8 cellular contexts compared by ENCODE assay signal in the genomic region with DNA sequence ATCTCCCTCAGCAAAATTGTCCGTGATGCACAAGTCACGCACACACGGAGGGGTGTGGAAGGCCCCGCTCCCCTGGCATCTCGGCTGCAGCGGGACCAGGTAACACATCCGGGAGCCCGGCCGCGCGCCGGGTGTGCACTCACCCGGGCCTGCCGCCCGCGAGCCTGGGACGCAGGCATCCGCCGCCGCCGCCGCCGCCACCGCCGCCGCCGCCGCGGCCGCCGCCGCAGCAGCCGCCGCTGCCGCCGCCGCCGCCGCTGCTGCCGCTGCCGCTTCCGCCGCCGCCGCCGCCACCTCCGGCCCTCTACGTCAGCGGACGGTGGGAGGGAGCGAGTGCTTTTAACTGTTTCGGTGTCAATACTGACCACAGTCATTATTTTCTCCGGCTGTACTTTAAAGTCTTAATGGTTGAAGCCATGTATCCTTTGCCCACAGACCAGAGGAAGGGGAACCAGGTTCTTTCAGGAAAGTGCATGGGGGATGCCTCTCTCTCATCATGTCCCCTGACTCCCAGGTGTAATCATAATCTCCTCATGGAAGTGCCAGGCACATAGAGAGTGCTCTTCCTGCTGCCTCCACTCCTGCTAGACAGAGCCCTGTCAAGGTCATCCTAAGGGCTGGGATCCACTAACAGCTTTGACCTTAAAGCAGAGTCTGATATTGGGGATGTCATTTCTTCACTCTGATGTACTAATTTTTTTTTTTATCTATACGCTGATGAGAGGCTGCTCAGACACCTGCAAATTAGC. TPM values are rescaled to one million over a fixed set of nuclear protein-coding genes. Genes with fewer than 3 reads are reported as not detected.
A peak's percentile ranks its signal among the peaks of the same experiment; 100 is the strongest.
DNase-seq lines count a peak whose midpoint lies in the region; ATAC-seq and TF ChIP-seq lines count a peak whose summit lies in the region.

No MANE protein-coding gene starts in this region.

- CTCF ChIA-PET in AG04449 (lab: Yijun Ruan, JAX), result no interaction called here

- peak overlapping the region; percentile 58 for H3K4me3 ChIP-seq in AG04449 (ENCODE audit: low read depth, low read length)
- H3K4me3 ChIP-seq in kidney epithelial cell (ENCODE audit: low read depth, low read length), result peak overlapping the region; percentile 50

- H3K36me3 ChIP-seq in kidney epithelial cell (ENCODE audit: control insufficient read depth, insufficient read depth, low read length), result no peaks in the 10 kb centered on the region

- TF ChIP-seq CTCF in AG04449 (IDR thresholded peaks at IDR 0.05; ENCODE audit: insufficient read depth, low read length, missing control alignments), result no peak
- TF ChIP-seq CTCF in kidney epithelial cell (IDR thresholded peaks at IDR 0.05; ENCODE audit: insufficient read depth, low read length, poor library complexity, severe bottlenecking), result no peak

- ATAC-seq in GM18870 (IDR thresholded peaks at IDR 0.05; ENCODE audit: unreplicated experiment) (peak; percentile 63), HG03354 (IDR thresholded peaks at IDR 0.05; ENCODE audit: poor library complexity, severe bottlenecking, unreplicated experiment) (peak; percentile 92)

- in situ Hi-C loops in T47D (cut with HindIII; ENCODE audit: low pct_unique_long_range_greater_than_20kb, low sequenced_read_pairs), result no loop called here

- DNase-seq in AG04449 (ENCODE audit: low read depth, low spot score) (no peak), SW480 (ENCODE audit: low spot score) (peak; percentile 25), T47D (ENCODE audit: low read depth in 1 of 2, low spot score in 1 of 2) (peak; percentile 20 to 41), kidney epithelial cell (ENCODE audit: low read depth) (no peak), ureter (ENCODE audit: low spot score) (no peak)
- peak; percentile 1 to 28 for DNase-seq in stimulated activated CD4-positive, alpha-beta T cell treated with anti-CD3 and anti-CD28 coated beads, Interleukin-1b, Interleukin-23, amount 100 ng/mL, for 4 hours (ENCODE audit: low read depth in 2 of 2)

- POLR2A ChIA-PET in AG04449 (lab: Yijun Ruan, JAX), result no interaction called here

- no peaks in the 10 kb centered on the region for H3K27me3 ChIP-seq in kidney epithelial cell (ENCODE audit: control insufficient read depth, insufficient read depth, low read length)

RNA-seq across cellular contexts. Expression of gene MAGEE2, which starts 38.0 kb away (rescaled TPM):
- 0.17 TPM in 1 of 2 replicates, not detected in the other for total RNA-seq in kidney epithelial cell
- not detected for total RNA-seq in ureter

Comparison
In these comparisons a context has a peak if more than half of its experiments do, and no peak if none do; other contexts are left out.
1. DNase-seq: peak in SW480 (single experiment), T47D (2 of 2) and stimulated activated CD4-positive, alpha-beta T cell treated with anti-CD3 and anti-CD28 coated beads, Interleukin-1b, Interleukin-23, amount 100 ng/mL, for 4 hours (2 of 2); none in AG04449 (single experiment), kidney epithelial cell (single experiment) and ureter (single experiment).